ENCODE assay signal across 9 cellular contexts in genomic region chr19:9786819-9787218, GRCh38. TPM values are rescaled to one million over a fixed set of nuclear protein-coding genes. Genes with fewer than 3 reads are reported as not detected.
DNase-seq lines count a peak whose midpoint lies in the region; ATAC-seq and TF ChIP-seq lines count a peak whose summit lies in the region.
"Had no signal": no experiment of that assay in that cellular context is flagged by ENCODE, and none has a peak within 500 bp of the region (broad histone marks: within the 10 kb centered on the region; RNA-seq: fewer than 3 reads in every experiment).

No MANE protein-coding gene starts in this region.

- TF ChIP-seq CTCF in CD8-positive, alpha-beta T cell (IDR thresholded peaks at IDR 0.05) = no peak
- TF ChIP-seq CTCF in OCI-LY3 (IDR thresholded peaks at IDR 0.05; ENCODE audit: low read depth, low read length) (no peak), parathyroid adenoma (IDR thresholded peaks at IDR 0.05) (no peak)

- peak overlapping the region; percentile 75 for H3K4me3 Mint-ChIP-seq in CD8-positive, alpha-beta T cell
- peak overlapping the region; percentile 89 to 91 for H3K4me3 Mint-ChIP-seq in effector memory CD8-positive, alpha-beta T cell

- no peaks in the 10 kb centered on the region for H4K20me1 ChIP-seq in OCI-LY3 (ENCODE audit: insufficient read depth, low read length)

- no peak for ATAC-seq in CD8-positive, alpha-beta T cell
- ATAC-seq in effector memory CD8-positive, alpha-beta T cell (replicated peaks) = no peak
- no peak for ATAC-seq in HG03097 (IDR thresholded peaks at IDR 0.05; ENCODE audit: low FRiP score, unreplicated experiment)

- DNase-seq in CD8-positive, alpha-beta T cell = no peak
- DNase-seq in effector memory CD8-positive, alpha-beta T cell = no peak
- DNase-seq in HK-2 (ENCODE audit: unreplicated experiment) = no peak
- DNase-seq in central memory CD4-positive, alpha-beta T cell = no peak
- DNase-seq in stimulated activated CD4-positive, alpha-beta T cell treated with anti-CD3 and anti-CD28 coated beads, Interleukin-4, amount 100 ng/mL, for 24 hours = no peak
- DNase-seq: midbrain had no signal

- peaks cover 10% of the 10 kb centered on the region for H3K4me1 ChIP-seq in CD8-positive, alpha-beta T cell (ENCODE audit: insufficient read depth, low read length)
- H3K4me1 ChIP-seq in OCI-LY3 (ENCODE audit: low read length) = peaks cover 12% of the 10 kb centered on the region
- peaks cover 3% of the 10 kb centered on the region for H3K4me1 ChIP-seq in parathyroid adenoma

- H3K4me2 ChIP-seq in OCI-LY3 (ENCODE audit: low read length) (peak overlapping the region; percentile 86), parathyroid adenoma (ENCODE audit: low read length) (no peak overlapping the region)

- POLR2A ChIA-PET in CD8-positive, alpha-beta T cell (lab: Charles Lee) = no interaction called here

- peak overlapping the region; percentile 33 for H3K4me3 ChIP-seq in CD8-positive, alpha-beta T cell (ENCODE audit: low read depth, low read length)
- peak overlapping the region; percentile 85 for H3K4me3 ChIP-seq in OCI-LY3 (ENCODE audit: low read length)
- no peak overlapping the region for H3K4me3 ChIP-seq in parathyroid adenoma (ENCODE audit: low read depth, low read length)

- H3K27ac Mint-ChIP-seq in CD8-positive, alpha-beta T cell = peak overlapping the region; percentile 89
- peak overlapping the region; percentile 94 to 95 for H3K27ac Mint-ChIP-seq in effector memory CD8-positive, alpha-beta T cell

- H3K27me3 Mint-ChIP-seq in CD8-positive, alpha-beta T cell (ENCODE audit: low read depth) = no peaks in the 10 kb centered on the region
- H3K27me3 Mint-ChIP-seq in effector memory CD8-positive, alpha-beta T cell = no peaks in the 10 kb centered on the region

- H3K36me3 Mint-ChIP-seq in CD8-positive, alpha-beta T cell = peaks cover 5% of the 10 kb centered on the region
- peaks cover 16% of the 10 kb centered on the region for H3K36me3 Mint-ChIP-seq in effector memory CD8-positive, alpha-beta T cell (ENCODE audit: insufficient read depth)

- no peaks in the 10 kb centered on the region for H3K36me3 ChIP-seq in CD8-positive, alpha-beta T cell (ENCODE audit: insufficient read depth, low read length)
- no peaks in the 10 kb centered on the region for H3K36me3 ChIP-seq in OCI-LY3 (replicated peaks; ENCODE audit: low read depth, low read length)
- no peaks in the 10 kb centered on the region for H3K36me3 ChIP-seq in parathyroid adenoma (ENCODE audit: control insufficient read depth, insufficient read depth, low read length)

- CTCF ChIA-PET in CD8-positive, alpha-beta T cell (lab: Charles Lee) = no interaction called here

- no peaks in the 10 kb centered on the region for H3K27me3 ChIP-seq in CD8-positive, alpha-beta T cell (ENCODE audit: insufficient read depth, low read length)
- H3K27me3 ChIP-seq in OCI-LY3 (ENCODE audit: low read depth, low read length) = no peaks in the 10 kb centered on the region
- no peaks in the 10 kb centered on the region for H3K27me3 ChIP-seq in parathyroid adenoma (ENCODE audit: control insufficient read depth, insufficient read depth, low read length)

- H3K27ac ChIP-seq in CD8-positive, alpha-beta T cell (ENCODE audit: low read depth, low read length) = no peak overlapping the region
- H3K27ac ChIP-seq in OCI-LY3 (ENCODE audit: low read length) (no peak overlapping the region), parathyroid adenoma (peak overlapping the region; percentile 97)

- peak overlapping the region; percentile 69 for H3K9ac ChIP-seq in OCI-LY3 (ENCODE audit: low read length)
- no peak overlapping the region for H3K9ac ChIP-seq in parathyroid adenoma

- H2AFZ ChIP-seq in OCI-LY3 (ENCODE audit: low read depth, low read length) = no peak overlapping the region; the same call in 1 of the 2 replicates
- peak overlapping the region; percentile 92 for H2AFZ ChIP-seq in parathyroid adenoma

- no peaks in the 10 kb centered on the region for H3K9me3 Mint-ChIP-seq in CD8-positive, alpha-beta T cell
- no peaks in the 10 kb centered on the region for H3K9me3 Mint-ChIP-seq in effector memory CD8-positive, alpha-beta T cell

- intact Hi-C loops in CD8-positive, alpha-beta T cell (cut with DNase I, micrococcal nuclease) = loop anchor here in 1 of 2 experiments (5.0 kb wide), 2 partner anchors 250 to 645 kb away; partner anchors contain the start of genes ZNF317 and ZNF426

- H3K79me2 ChIP-seq in OCI-LY3 (ENCODE audit: low read length) (no peaks in the 10 kb centered on the region), parathyroid adenoma (no peaks in the 10 kb centered on the region)

- peaks cover 34% of the 10 kb centered on the region for H3K4me1 Mint-ChIP-seq in CD8-positive, alpha-beta T cell (ENCODE audit: low read depth)
- peaks cover 24 to 27% of the 10 kb centered on the region in 2 donors for H3K4me1 Mint-ChIP-seq in effector memory CD8-positive, alpha-beta T cell (ENCODE audit: low read depth in 2 of 2)

- no peaks in the 10 kb centered on the region for H3K9me3 ChIP-seq in CD8-positive, alpha-beta T cell (ENCODE audit: low read length)
- no peaks in the 10 kb centered on the region for H3K9me3 ChIP-seq in OCI-LY3 (ENCODE audit: insufficient read depth, low read length)
- H3K9me3 ChIP-seq in parathyroid adenoma (ENCODE audit: control insufficient read depth, low read length) = no peaks in the 10 kb centered on the region

RNA-seq across cellular contexts. Expression of gene ZNF846, which starts 18.3 kb away (rescaled TPM):
- 1 to 10 TPM; 6.4 to 8.2 TPM for total RNA-seq in CD8-positive, alpha-beta T cell

RNA-seq across cellular contexts. Expression of gene FBXL12, which starts 32.1 kb away (rescaled TPM):
- 10 to 100 TPM; 38.9 to 41.3 TPM for total RNA-seq in CD8-positive, alpha-beta T cell

RNA-seq across cellular contexts. Expression of gene UBL5, which starts 40.9 kb away (rescaled TPM):
- 100 to 1,000 TPM; 161 to 173 TPM for total RNA-seq in CD8-positive, alpha-beta T cell

RNA-seq across cellular contexts. Expression of gene PIN1, which starts 48.3 kb away (rescaled TPM):
- 10 to 100 TPM; 42.4 to 42.7 TPM for total RNA-seq in CD8-positive, alpha-beta T cell
